Comparison of ENCODE assay signal across 10 cellular contexts in genomic region chr3:173353137-173353536, GRCh38. TPM values are rescaled to one million over a fixed set of nuclear protein-coding genes. Genes with fewer than 3 reads are reported as not detected.
DNase-seq lines count a peak whose midpoint lies in the region; ATAC-seq and TF ChIP-seq lines count a peak whose summit lies in the region.
"Not testable (repeated sequence)": the region's sequence is repeated elsewhere in the genome, so short reads cannot be mapped to it uniquely, and the experiment has no call there.
"Had no signal": no experiment of that assay in that cellular context is flagged by ENCODE, and none has a peak within 500 bp of the region (broad histone marks: within the 10 kb centered on the region; RNA-seq: fewer than 3 reads in every experiment).

No MANE protein-coding gene starts in this region.

- not testable (repeated sequence) for H3K79me2 ChIP-seq in H9 (ENCODE audit: insufficient read depth, low read length); mesendoderm (ENCODE audit: control insufficient read depth, insufficient read depth, low read length)

- H3K36me3 ChIP-seq in HUES6 (ENCODE audit: control insufficient read depth, insufficient read depth, low read length); endodermal cell (ENCODE audit: control insufficient read depth, insufficient read depth, low read length); mesendoderm (ENCODE audit: control insufficient read depth, insufficient read depth, low read length): not testable (repeated sequence)

- TF ChIP-seq CTCF in H9 (conservative IDR thresholded peaks at IDR 0.05); WTC11 (IDR thresholded peaks at IDR 0.05); endodermal cell (conservative IDR thresholded peaks at IDR 0.05): not testable (repeated sequence)

- H3K18ac ChIP-seq in H9 (ENCODE audit: insufficient read length, low read depth, low read length); mesendoderm (ENCODE audit: low read length): not testable (repeated sequence)

- not testable (repeated sequence) for H3K27me3 ChIP-seq in H9 (ENCODE audit: insufficient read depth, low read length); HUES6 (ENCODE audit: control insufficient read depth, insufficient read depth, low read length); endodermal cell (ENCODE audit: control insufficient read depth, insufficient read depth, low read length, poor library complexity, severe bottlenecking); mesendoderm (ENCODE audit: insufficient read depth, low read length, poor library complexity)

- not testable (repeated sequence) for ATAC-seq in WTC11

- H3K27me3 Mint-ChIP-seq in H9 (ENCODE audit: low read depth); WTC11 (ENCODE audit: low read depth); endodermal cell (ENCODE audit: insufficient read depth): not testable (repeated sequence)

- WGBS in H9 (ENCODE audit: extremely low coverage, insufficient read length, low lambda C conversion rate) = no CpG with 5 or more reads among the region's 2 CpGs
- WGBS in endodermal cell (ENCODE audit: insufficient coverage in 1 of 2, insufficient read length in 1 of 2), 2 experiments = 21% methylated on average over 2 of the region's 2 CpGs; no CpG with 5 or more reads in 1 of the 2 experiments
- no CpG with 5 or more reads among the region's 2 CpGs for WGBS in mesendoderm (ENCODE audit: extremely low coverage, insufficient coverage, low lambda C conversion rate)

- not testable (repeated sequence) for H2BK20ac ChIP-seq in H9 (ENCODE audit: low read depth, low read length, poor library complexity, severe bottlenecking)

- not testable (repeated sequence) for H3K27ac ChIP-seq in H9 (ENCODE audit: insufficient read length, low read depth, low read length); endodermal cell (ENCODE audit: low read depth, low read length); mesendoderm (ENCODE audit: low read depth, low read length)
- H3K27ac ChIP-seq in HUES6 (ENCODE audit: low read depth, low read length) = peak overlapping the region; percentile 90; the same call in 1 of the 2 replicates

- not testable (repeated sequence) for H4K20me1 ChIP-seq in H9 (ENCODE audit: control insufficient read depth, insufficient read depth, insufficient read length)

- H2BK5ac ChIP-seq in H9 (ENCODE audit: insufficient read length, low read length); mesendoderm (ENCODE audit: low read length): not testable (repeated sequence)

- not testable (repeated sequence) for H4K91ac ChIP-seq in H9 (ENCODE audit: insufficient read length, low read depth, low read length)

- H2AFZ ChIP-seq in H9 (ENCODE audit: low read length) = not testable (repeated sequence)

- H2BK120ac ChIP-seq in H9 (ENCODE audit: low read depth, low read length, poor library complexity, severe bottlenecking); mesendoderm (ENCODE audit: low read depth, low read length): not testable (repeated sequence)

- not testable (repeated sequence) for H3K56ac ChIP-seq in H9 (ENCODE audit: insufficient read length, low read depth, low read length); mesendoderm (ENCODE audit: low read length)

- H3K23ac ChIP-seq in H9 (ENCODE audit: insufficient read length, low read depth, low read length); mesendoderm (ENCODE audit: low read length): not testable (repeated sequence)

- not testable (repeated sequence) for H3K9me3 ChIP-seq in H9 (ENCODE audit: control insufficient read depth, low read depth, low read length); HUES6 (ENCODE audit: control insufficient read depth, insufficient read depth, low read depth, low read length); endodermal cell (ENCODE audit: control insufficient read depth, low read length)

- not testable (repeated sequence) for H3K4me2 ChIP-seq in H9 (ENCODE audit: insufficient read depth, insufficient read length, low read length); mesendoderm (ENCODE audit: low read length)

- H3K14ac ChIP-seq in H9 (ENCODE audit: insufficient read depth, low read length) = not testable (repeated sequence)

- DNase-seq in H9 (peak; percentile 36), endodermal cell (peak; percentile 77), mesendoderm (peak; percentile 77)
- DNase-seq in WTC11 (ENCODE audit: low spot score) = not testable (repeated sequence)

- CTCF ChIA-PET in WTC11 (lab: Charles Lee) = not testable (repeated sequence)

- H3K4me3 ChIP-seq in HUES6 (ENCODE audit: low read depth, low read length); endodermal cell (ENCODE audit: low read length); mesendoderm (ENCODE audit: low read length): not testable (repeated sequence)

- H3K4me1 Mint-ChIP-seq in H9 (peaks cover 16% of the 10 kb centered on the region in 2 experiments), WTC11 (peaks cover 30% of the 10 kb centered on the region), endodermal cell (peaks cover 26% of the 10 kb centered on the region)

- not testable (repeated sequence) for H3K36me3 Mint-ChIP-seq in H9 (ENCODE audit: insufficient read depth in 1 of 3, low read depth in 3 of 3); endodermal cell (ENCODE audit: low read depth)
- H3K36me3 Mint-ChIP-seq in WTC11 = peaks cover 13% of the 10 kb centered on the region

- POLR2A ChIA-PET in WTC11 (lab: Charles Lee) = not testable (repeated sequence)

- not testable (repeated sequence) for H3K4me1 ChIP-seq in H9 (ENCODE audit: insufficient read depth, low read length); endodermal cell (ENCODE audit: control insufficient read depth, insufficient read depth, low read length); mesendoderm (ENCODE audit: control insufficient read depth, low read depth, low read length)
- H3K4me1 ChIP-seq in HUES6 (ENCODE audit: control insufficient read depth, insufficient read depth, low read length) = peaks cover 12% of the 10 kb centered on the region

- not testable (repeated sequence) for H3K79me1 ChIP-seq in H9 (ENCODE audit: insufficient read depth, low read depth, low read length, poor library complexity, severe bottlenecking); mesendoderm (ENCODE audit: low read length)

- H2BK15ac ChIP-seq in H9 (ENCODE audit: low read depth, low read length); mesendoderm (replicated peaks; ENCODE audit: low read depth): not testable (repeated sequence)

- not testable (repeated sequence) for H3K4ac ChIP-seq in H9 (ENCODE audit: low read depth, low read length); mesendoderm (ENCODE audit: low read depth, low read length)

- not testable (repeated sequence) for H4K5ac ChIP-seq in H9 (ENCODE audit: insufficient read length, low read depth, low read length); mesendoderm (ENCODE audit: low read length)

- not testable (repeated sequence) for H3K9ac ChIP-seq in H9 (ENCODE audit: extremely low read depth, insufficient read length, low read length); HUES6 (ENCODE audit: low read length); endodermal cell (ENCODE audit: extremely low read depth, low read length, poor library complexity, severe bottlenecking); mesendoderm (ENCODE audit: low read length)

- not testable (repeated sequence) for H2BK12ac ChIP-seq in H9 (ENCODE audit: insufficient read length, low read depth, low read length)

- H3K23me2 ChIP-seq in H9 (ENCODE audit: insufficient read length, low read depth, low read length, poor library complexity, severe bottlenecking) = not testable (repeated sequence)

- H3K9me3 Mint-ChIP-seq in H9, endodermal cell: not testable (repeated sequence)
- H3K9me3 Mint-ChIP-seq in WTC11 = peaks cover 21% of the 10 kb centered on the region

- H2AK5ac ChIP-seq in H9 (ENCODE audit: insufficient read length, low read length); mesendoderm (ENCODE audit: low read length): not testable (repeated sequence)

- not testable (repeated sequence) for H4K8ac ChIP-seq in H9 (replicated peaks; ENCODE audit: insufficient read length, low read depth, low read length); mesendoderm (ENCODE audit: low read depth, low read length)

- H3K27ac Mint-ChIP-seq in H9 = peak overlapping the region; percentile 3 to 87 (median 71); a peak in 4 of 7 replicates
- peak overlapping the region; percentile 56; the same call in 1 of the 2 replicates for H3K27ac Mint-ChIP-seq in WTC11
- peak overlapping the region; percentile 90 for H3K27ac Mint-ChIP-seq in endodermal cell

- H3T11ph ChIP-seq in H9 (ENCODE audit: low read length) = not testable (repeated sequence)

- peak overlapping the region in 1 of 2 experiments; percentile 38; a peak in 1 of 5 replicates for H3K4me3 Mint-ChIP-seq in H9
- H3K4me3 Mint-ChIP-seq in WTC11, endodermal cell: not testable (repeated sequence)

TF ChIP-seq in WTC11, 78 proteins besides CTCF, POLR2A, EP300 and RAD21 (continues in another document):
- TF ChIP-seq TEAD1 (CRISPR knock-in tag; IDR thresholded peaks at IDR 0.05) = peak; percentile 90; the same call in 1 of the 2 replicates

RNA-seq across cellular contexts. Expression of gene NLGN1, which starts 44.4 kb away (rescaled TPM):
- 5.2 and 5.5 TPM in 2 replicates for total RNA-seq in H9 (2021)
- 12.4 to 16.5 TPM (median 15.7 TPM) in 3 replicates for total RNA-seq in WTC11 (2021)
- 10 to 100 TPM in 1 of 2 donors, 1 to 10 TPM in 1; 3.4 to 14.3 TPM for total RNA-seq in endodermal cell
- 12.2 TPM for polyA plus RNA-seq in endodermal cell (2013, experiment 1 of 2)
- polyA plus RNA-seq in endodermal cell (2013, experiment 2 of 2) = 11.1 TPM
- polyA plus RNA-seq in mesendoderm (2013, experiment 1 of 2) = 5.6 TPM
- polyA plus RNA-seq in mesendoderm (2013, experiment 2 of 2) = 4.9 TPM
- total RNA-seq: CD4-positive, alpha-beta memory T cell; CD4-positive, CD25-positive, alpha-beta regulatory T cell; CD8-positive, alpha-beta memory T cell; GM12878 had no signal
- polyA plus RNA-seq: CD14-positive monocyte; CD4-positive, alpha-beta memory T cell; CD4-positive, CD25-positive, alpha-beta regulatory T cell; CD8-positive, alpha-beta memory T cell; GM12878 had no signal
